ENCODE assay signal across 22 cellular contexts in the genomic region with DNA sequence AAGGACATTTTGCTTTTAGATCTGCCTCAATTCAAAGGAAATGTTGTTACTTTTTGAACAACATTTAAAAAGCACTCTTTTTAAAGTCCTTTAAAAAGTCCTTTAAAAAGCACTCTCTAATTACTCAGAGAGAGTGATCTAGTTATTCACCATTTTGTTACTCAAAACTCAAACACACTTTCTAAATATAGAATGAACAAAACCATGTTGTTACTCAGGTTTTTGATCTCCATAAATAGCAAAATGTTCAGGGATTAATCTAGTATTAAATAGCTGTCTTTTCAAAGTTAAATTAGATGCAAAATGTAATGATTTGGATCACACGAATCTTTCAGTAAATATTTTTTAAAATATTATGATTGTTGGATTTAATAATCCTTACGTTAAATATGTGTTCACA.
"Had no signal": no experiment of that assay in that cellular context is flagged by ENCODE, and none has a peak within 500 bp of the region (broad histone marks: within the 10 kb centered on the region; RNA-seq: fewer than 3 reads in every experiment).

No MANE protein-coding gene starts in this region.

- H3K36me3 ChIP-seq: neutrophil, thyroid gland, vagina had no signal

- H3K4me3 ChIP-seq: mucosa of descending colon, thyroid gland, vagina had no signal

- H3K36me3 Mint-ChIP-seq: activated CD4-positive, alpha-beta memory T cell treated with anti-CD3 and anti-CD28 coated beads for 36 hours; activated naive CD4-positive, alpha-beta T cell treated with anti-CD3 and anti-CD28 coated beads, Interleukin-2, amount 50 U/mL, for 72 hours; brain; stimulated activated effector memory CD8-positive, alpha-beta T cell treated with anti-CD3 and anti-CD28 coated beads, Interleukin-12 subunit alpha, Interleukin-12 subunit beta, amount 100 ng/mL, for 72 hours had no signal

- H3K9me3 ChIP-seq: mucosa of descending colon, neutrophil, thyroid gland, vagina had no signal

- H3K4me3 Mint-ChIP-seq: activated CD4-positive, alpha-beta memory T cell treated with anti-CD3 and anti-CD28 coated beads for 36 hours; activated T-cell treated with anti-CD3 and anti-CD28 coated beads, Interleukin-2, amount 50 U/mL, for 24 hours; brain; central memory CD8-positive, alpha-beta T cell; dendritic cell treated with granulocyte-macrophage colony-stimulating factor and Interleukin-4, amounts not matched to agents 40 ng/mL and 50 ng/mL, for 4 days; immature natural killer cell; stimulated activated effector memory CD8-positive, alpha-beta T cell treated with anti-CD3 and anti-CD28 coated beads, Interleukin-12 subunit alpha, Interleukin-12 subunit beta, amount 100 ng/mL, for 72 hours had no signal

- H3K9ac ChIP-seq: parathyroid adenoma had no signal

- H3K9me3 Mint-ChIP-seq: activated CD4-positive, alpha-beta memory T cell treated with anti-CD3 and anti-CD28 coated beads for 36 hours; activated naive CD4-positive, alpha-beta T cell treated with anti-CD3 and anti-CD28 coated beads, Interleukin-2, amount 50 U/mL, for 72 hours; activated T-cell treated with anti-CD3 and anti-CD28 coated beads, Interleukin-2, amount 50 U/mL, for 24 hours; brain; central memory CD8-positive, alpha-beta T cell; dendritic cell treated with granulocyte-macrophage colony-stimulating factor and Interleukin-4, amounts not matched to agents 40 ng/mL and 50 ng/mL, for 4 days; immature natural killer cell; naive thymus-derived CD4-positive, alpha-beta T cell; stimulated activated effector memory CD8-positive, alpha-beta T cell treated with anti-CD3 and anti-CD28 coated beads, Interleukin-12 subunit alpha, Interleukin-12 subunit beta, amount 100 ng/mL, for 72 hours had no signal

- H3K27ac Mint-ChIP-seq: activated CD4-positive, alpha-beta memory T cell treated with anti-CD3 and anti-CD28 coated beads for 36 hours; dendritic cell treated with granulocyte-macrophage colony-stimulating factor and Interleukin-4, amounts not matched to agents 40 ng/mL and 50 ng/mL, for 4 days had no signal

- DNase-seq: activated CD4-positive, alpha-beta memory T cell treated with anti-CD3 and anti-CD28 coated beads for 36 hours; activated CD4-positive, alpha-beta T cell treated with anti-CD3 and anti-CD28 coated beads for 1 hour; activated effector memory CD4-positive, alpha-beta T cell treated with Interleukin-2 at 50 U/mL for 16 hours; activated T-cell treated with anti-CD3 and anti-CD28 coated beads, Interleukin-2, amount 50 U/mL, for 24 hours; effector memory CD4-positive, alpha-beta T cell; foreskin melanocyte; head of caudate nucleus; immature natural killer cell; left cardiac atrium; mucosa of descending colon; naive thymus-derived CD4-positive, alpha-beta T cell; T-helper 1 cell; thyroid gland had no signal

- H3K27me3 Mint-ChIP-seq: activated CD4-positive, alpha-beta memory T cell treated with anti-CD3 and anti-CD28 coated beads for 36 hours; activated T-cell treated with anti-CD3 and anti-CD28 coated beads, Interleukin-2, amount 50 U/mL, for 24 hours; brain; central memory CD8-positive, alpha-beta T cell; dendritic cell treated with granulocyte-macrophage colony-stimulating factor and Interleukin-4, amounts not matched to agents 40 ng/mL and 50 ng/mL, for 4 days; naive thymus-derived CD4-positive, alpha-beta T cell had no signal

- ATAC-seq: activated naive CD4-positive, alpha-beta T cell treated with anti-CD3 and anti-CD28 coated beads, Interleukin-2, amount 50 U/mL, for 72 hours; naive thymus-derived CD4-positive, alpha-beta T cell; stimulated activated effector memory CD8-positive, alpha-beta T cell treated with anti-CD3 and anti-CD28 coated beads, Interleukin-12 subunit alpha, Interleukin-12 subunit beta, amount 100 ng/mL, for 72 hours had no signal

- H3K27ac ChIP-seq: neutrophil, parathyroid adenoma, vagina, VCaP had no signal
